Comparison of ENCODE assay signal across 13 cellular contexts in the genomic region with DNA sequence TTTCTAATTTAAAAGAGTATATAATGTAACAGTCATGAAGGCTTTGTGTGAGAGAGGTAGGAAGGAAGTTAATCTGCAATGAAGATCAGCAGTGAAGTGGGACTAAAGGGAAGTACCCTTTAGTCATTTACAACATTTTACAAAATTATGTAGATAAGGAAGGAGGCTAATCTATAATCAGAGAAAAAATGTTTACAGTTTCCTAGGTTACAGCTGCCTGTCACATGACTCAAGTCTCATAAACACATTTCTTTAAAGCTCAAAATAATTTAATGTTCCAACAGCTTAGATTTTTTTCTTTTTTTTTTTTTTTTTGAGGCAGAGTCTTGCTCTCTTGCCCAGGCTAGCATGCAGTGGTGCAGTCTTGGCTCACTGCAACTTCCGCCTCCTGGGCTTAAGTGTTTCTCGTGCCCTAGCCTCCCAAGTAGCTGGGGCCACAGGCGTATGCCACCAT. TPM values are rescaled to one million over a fixed set of nuclear protein-coding genes. Genes with fewer than 3 reads are reported as not detected.
DNase-seq lines count a peak whose midpoint lies in the region; ATAC-seq and TF ChIP-seq lines count a peak whose summit lies in the region.
"Had no signal": no experiment of that assay in that cellular context is flagged by ENCODE, and none has a peak within 500 bp of the region (broad histone marks: within the 10 kb centered on the region; RNA-seq: fewer than 3 reads in every experiment).

No MANE protein-coding gene starts in this region.

- H3K9me2 ChIP-seq in PC-3 (replicated peaks; ENCODE audit: low read length): no peaks in the 10 kb centered on the region

- no peak for DNase-seq in stimulated activated naive CD8-positive, alpha-beta T cell treated with anti-CD3 and anti-CD28 coated beads, Interleukin-15, amount 100 ng/mL, for 72 hours
- DNase-seq in stimulated activated naive CD8-positive, alpha-beta T cell treated with anti-CD3 and anti-CD28 coated beads, Interleukin-15, Interleukin-2, amounts not matched to agents 100 U/mL and 50 U/mL, for 24 hours: no peak
- DNase-seq in PC-3 (peak; percentile 23), endodermal cell (peak; percentile 2), thyroid gland (no peak), chondrocyte (ENCODE audit: low spot score) (no peak), glomerular visceral epithelial cell (ENCODE audit: extremely low spot score) (no peak)
- DNase-seq: activated gamma-delta T cell treated with Interleukin-2 at 50 U/mL for 16 hours, GOT3, Peyer's patch had no signal

- POLR2A ChIA-PET in PC-3 (lab: Charles Lee; ENCODE audit: unreplicated experiment): interaction anchor here (0.8 kb wide), 1 partner anchor 58 kb away, joined by 3 read pairs; no protein-coding TSS in a partner anchor

- TF ChIP-seq CTCF in PC-3 (conservative IDR thresholded peaks at IDR 0.05; ENCODE audit: low read depth, low read length) (no peak), endodermal cell (conservative IDR thresholded peaks at IDR 0.05) (no peak), thyroid gland (IDR thresholded peaks at IDR 0.05) (no peak), chondrocyte (IDR thresholded peaks at IDR 0.05) (no peak)

- peaks cover 4 to 10% of the 10 kb centered on the region in 2 donors for H3K9me3 Mint-ChIP-seq in stimulated activated naive CD8-positive, alpha-beta T cell treated with anti-CD3 and anti-CD28 coated beads, Interleukin-15, amount 100 ng/mL, for 72 hours
- peaks cover 15% of the 10 kb centered on the region for H3K9me3 Mint-ChIP-seq in endodermal cell
- H3K9me3 Mint-ChIP-seq in chondrocyte (ENCODE audit: low read depth): no peaks in the 10 kb centered on the region

- peak overlapping the region; percentile 59 for H3K9ac ChIP-seq in PC-3 (ENCODE audit: low read length)
- H3K9ac ChIP-seq in endodermal cell (ENCODE audit: extremely low read depth, low read length, poor library complexity, severe bottlenecking): no peak overlapping the region

- H3K36me3 ChIP-seq in PC-3 (ENCODE audit: low read depth, low read length) (no peaks in the 10 kb centered on the region), endodermal cell (ENCODE audit: control insufficient read depth, insufficient read depth, low read length) (no peaks in the 10 kb centered on the region), thyroid gland (no peaks in the 10 kb centered on the region)
- H3K36me3 ChIP-seq: Peyer's patch had no signal

- peak; percentile 55 for ATAC-seq in stimulated activated naive CD8-positive, alpha-beta T cell treated with anti-CD3 and anti-CD28 coated beads, Interleukin-15, amount 100 ng/mL, for 72 hours
- ATAC-seq in stimulated activated naive CD8-positive, alpha-beta T cell treated with anti-CD3 and anti-CD28 coated beads, Interleukin-15, Interleukin-2, amounts not matched to agents 100 U/mL and 50 U/mL, for 24 hours: no peak
- no peak for ATAC-seq in PC-3
- no peak for ATAC-seq in HG02798 (IDR thresholded peaks at IDR 0.05; ENCODE audit: poor library complexity, unreplicated experiment)

- no peak overlapping the region for H3K27ac Mint-ChIP-seq in stimulated activated naive CD8-positive, alpha-beta T cell treated with anti-CD3 and anti-CD28 coated beads, Interleukin-15, amount 100 ng/mL, for 72 hours
- H3K27ac Mint-ChIP-seq in endodermal cell: no peak overlapping the region
- H3K27ac Mint-ChIP-seq in chondrocyte (ENCODE audit: unreplicated experiment): no peak overlapping the region

- no peak for TF ChIP-seq POLR2A in thyroid gland (IDR thresholded peaks at IDR 0.05)

- no peak overlapping the region for H3K4me3 ChIP-seq in PC-3 (ENCODE audit: low read length)
- no peak overlapping the region for H3K4me3 ChIP-seq in endodermal cell (ENCODE audit: low read length)
- no peak overlapping the region for H3K4me3 ChIP-seq in thyroid gland (replicated peaks in 1 of 3)
- H3K4me3 ChIP-seq: Peyer's patch had no signal

- H4K20me1 ChIP-seq in PC-3 (ENCODE audit: low read length): no peaks in the 10 kb centered on the region

- no peaks in the 10 kb centered on the region for H3K27me3 ChIP-seq in PC-3 (ENCODE audit: low read length)
- H3K27me3 ChIP-seq in endodermal cell (ENCODE audit: control insufficient read depth, insufficient read depth, low read length, poor library complexity, severe bottlenecking): no peaks in the 10 kb centered on the region
- H3K27me3 ChIP-seq in thyroid gland: no peaks in the 10 kb centered on the region
- H3K27me3 ChIP-seq: Peyer's patch had no signal

- H3K4me3 Mint-ChIP-seq in stimulated activated naive CD8-positive, alpha-beta T cell treated with anti-CD3 and anti-CD28 coated beads, Interleukin-15, amount 100 ng/mL, for 72 hours: no peak overlapping the region
- H3K4me3 Mint-ChIP-seq in endodermal cell: no peak overlapping the region
- no peak overlapping the region for H3K4me3 Mint-ChIP-seq in chondrocyte (ENCODE audit: unreplicated experiment)
- H3K4me3 Mint-ChIP-seq: neural crest cell had no signal

- WGBS in endodermal cell (ENCODE audit: insufficient coverage in 1 of 2, insufficient read length in 1 of 2), 2 experiments: 93 to 97% methylated on average over 3 of the region's 3 CpGs
- WGBS in thyroid gland, 2 donors: 75 to 86% methylated on average over 3 of the region's 3 CpGs

- peak overlapping the region; percentile 96 for H3K27ac ChIP-seq in PC-3 (ENCODE audit: low read length)
- no peak overlapping the region for H3K27ac ChIP-seq in endodermal cell (ENCODE audit: low read depth, low read length)
- H3K27ac ChIP-seq in thyroid gland: no peak overlapping the region
- H3K27ac ChIP-seq: Peyer's patch, VCaP had no signal

- H3K9me3 ChIP-seq in PC-3 (ENCODE audit: low read length) (no peaks in the 10 kb centered on the region), endodermal cell (ENCODE audit: control insufficient read depth, low read length) (peaks cover 7% of the 10 kb centered on the region), thyroid gland (no peaks in the 10 kb centered on the region)
- H3K9me3 ChIP-seq: Peyer's patch had no signal

- H3K4me1 ChIP-seq in PC-3 (ENCODE audit: insufficient read depth, low read length): peaks cover 23% of the 10 kb centered on the region
- no peaks in the 10 kb centered on the region for H3K4me1 ChIP-seq in endodermal cell (ENCODE audit: control insufficient read depth, insufficient read depth, low read length)
- no peaks in the 10 kb centered on the region for H3K4me1 ChIP-seq in thyroid gland
- H3K4me1 ChIP-seq: Peyer's patch had no signal

- CTCF ChIA-PET in PC-3 (lab: Charles Lee): interaction anchor here (0.6 to 0.7 kb wide), 4 partner anchors 18 to 737 kb away, joined by 4 to 16 read pairs (median 6); partner anchors contain the start of gene RIMS3

- intact Hi-C loops in PC-3 (cut with micrococcal nuclease): loop anchor here (2.0 kb wide), 1 partner anchor 19 kb away; no protein-coding TSS in a partner anchor
- intact Hi-C loops in thyroid gland (cut with DNase I): no loop called here

- peaks cover 4% of the 10 kb centered on the region for H3F3A ChIP-seq in PC-3 (ENCODE audit: low read length, unreplicated experiment)

- peak overlapping the region; percentile 60 for H3K4me2 ChIP-seq in PC-3 (ENCODE audit: low read length)

- H3K27me3 Mint-ChIP-seq in stimulated activated naive CD8-positive, alpha-beta T cell treated with anti-CD3 and anti-CD28 coated beads, Interleukin-15, amount 100 ng/mL, for 72 hours: no peaks in the 10 kb centered on the region
- H3K27me3 Mint-ChIP-seq in endodermal cell (ENCODE audit: insufficient read depth): peaks cover 3% of the 10 kb centered on the region
- H3K27me3 Mint-ChIP-seq in chondrocyte (ENCODE audit: low read depth): no peaks in the 10 kb centered on the region

- H3K36me3 Mint-ChIP-seq in endodermal cell (ENCODE audit: low read depth): no peaks in the 10 kb centered on the region
- H3K36me3 Mint-ChIP-seq in chondrocyte (ENCODE audit: low read depth): no peaks in the 10 kb centered on the region

- no peaks in the 10 kb centered on the region for H3K79me2 ChIP-seq in PC-3 (ENCODE audit: low read length)

- no TSS peak for BruUV-seq in PC-3 (replicated peaks; lab: Mats Ljungman, UMichigan)

- no peak overlapping the region for H2AFZ ChIP-seq in PC-3 (ENCODE audit: low read length)

- peaks cover 5% of the 10 kb centered on the region for H3K4me1 Mint-ChIP-seq in stimulated activated naive CD8-positive, alpha-beta T cell treated with anti-CD3 and anti-CD28 coated beads, Interleukin-15, amount 100 ng/mL, for 72 hours
- H3K4me1 Mint-ChIP-seq in endodermal cell (no peaks in the 10 kb centered on the region), chondrocyte (ENCODE audit: low read depth) (peaks cover 3% of the 10 kb centered on the region)
- H3K4me1 Mint-ChIP-seq: neural crest cell had no signal

RNA-seq across cellular contexts. Expression of gene CAP1, which starts 26.2 kb away (rescaled TPM):
- total RNA-seq in PC-3 (2014; rRNA removed) (214 and 243 TPM in 2 replicates), endodermal cell (100 to 1,000 TPM; 260 to 287 TPM), thyroid gland (100 to 1,000 TPM; 204 to 247 (median 227) TPM), chondrocyte (415 to 576 TPM (median 558 TPM) in 3 replicates)
- polyA plus RNA-seq in endodermal cell (2013, experiment 1 of 2): 201 TPM
- polyA plus RNA-seq in endodermal cell (2013, experiment 2 of 2): 190 TPM

RNA-seq across cellular contexts. Expression of gene MFSD2A, which starts 59.3 kb away (rescaled TPM):
- total RNA-seq in PC-3 (2014; rRNA removed): 8.6 and 12.1 TPM in 2 replicates
- 1 to 10 TPM; 6.3 to 8.5 TPM for total RNA-seq in endodermal cell
- polyA plus RNA-seq in endodermal cell (2013, experiment 1 of 2): 20.2 TPM
- polyA plus RNA-seq in endodermal cell (2013, experiment 2 of 2): 21.5 TPM
- total RNA-seq in thyroid gland: 10 to 100 TPM in 2 of 4 donors, 1 to 10 TPM in 2; 8.9 to 60.8 (median 16.5) TPM
- 1.4 to 2.5 TPM (median 1.8 TPM) in 3 replicates for total RNA-seq in chondrocyte

Comparison
In these comparisons a context has a peak if more than half of its experiments do, and no peak if none do; other contexts are left out.
1. DNase-seq: peak in PC-3 (single experiment) and endodermal cell (single experiment); none in stimulated activated naive CD8-positive, alpha-beta T cell treated with anti-CD3 and anti-CD28 coated beads, Interleukin-15, amount 100 ng/mL, for 72 hours (0 of 2), stimulated activated naive CD8-positive, alpha-beta T cell treated with anti-CD3 and anti-CD28 coated beads, Interleukin-15, Interleukin-2, amounts not matched to agents 100 U/mL and 50 U/mL, for 24 hours (single experiment), thyroid gland (0 of 2), chondrocyte (single experiment) and glomerular visceral epithelial cell (single experiment).